19 cellular contexts compared by ENCODE assay signal in the genomic region with DNA sequence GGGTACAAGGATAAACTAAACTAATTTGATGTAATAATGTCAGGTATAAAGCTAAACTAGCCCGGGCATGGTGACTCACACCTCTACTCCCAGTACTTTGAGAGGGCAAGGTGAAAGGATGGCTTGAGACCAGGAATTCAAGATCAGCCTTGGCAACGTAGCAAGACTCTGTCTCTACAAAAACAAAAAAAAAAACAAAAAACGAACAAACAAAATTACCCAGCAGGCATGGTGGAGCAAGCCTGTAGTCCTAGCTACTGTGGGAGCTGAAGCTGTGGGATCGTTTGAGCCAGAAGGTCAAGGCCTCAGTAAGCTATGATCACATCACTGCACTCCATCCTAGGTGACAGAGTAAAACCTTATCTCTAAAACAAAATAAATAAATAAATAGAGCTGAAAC.
"Had no signal": no experiment of that assay in that cellular context is flagged by ENCODE, and none has a peak within 500 bp of the region (broad histone marks: within the 10 kb centered on the region; RNA-seq: fewer than 3 reads in every experiment).

No MANE protein-coding gene starts in this region.

- H3K36me3 Mint-ChIP-seq: activated naive CD4-positive, alpha-beta T cell treated with anti-CD3 and anti-CD28 coated beads, Interleukin-2, amount 50 U/mL, for 72 hours; natural killer cell treated with Interleukin-12 subunit alpha and Interleukin-12 subunit beta and Interleukin-15 and Interleukin-18, amount 100 ng/mL, for 72 hours had no signal

- H3K9me3 Mint-ChIP-seq: activated CD4-positive, alpha-beta T cell treated with anti-CD3 and anti-CD28 coated beads, Interleukin-2, amount 10 ng/mL, durations not matched to agents 24 days and 14 days; natural killer cell treated with Interleukin-12 subunit alpha and Interleukin-12 subunit beta and Interleukin-15 and Interleukin-18, amount 100 ng/mL, for 72 hours; T-helper 2 cell treated with Interferon-gamma antibody and Interleukin-4, amounts not matched to agents 5 μg/mL and 100 μg/mL, for 36 hours had no signal

- H3K27me3 Mint-ChIP-seq: activated B cell treated with CpG ODN at 0.5 μM for 24 hours; activated CD4-positive, alpha-beta T cell treated with anti-CD3 and anti-CD28 coated beads, Interleukin-2, amount 10 ng/mL, durations not matched to agents 24 days and 14 days; natural killer cell treated with Interleukin-12 subunit alpha and Interleukin-12 subunit beta and Interleukin-15 and Interleukin-18, amount 100 ng/mL, for 72 hours; stimulated activated naive CD8-positive, alpha-beta T cell treated with anti-CD3 and anti-CD28 coated beads, Interleukin-15, Interleukin-2, amounts not matched to agents 100 ng/mL and 50 ng/mL, for 24 hours had no signal

- H3K9me3 ChIP-seq: prostate gland, upper lobe of left lung had no signal

- DNase-seq: activated B cell treated with CpG ODN at 0.5 μM for 24 hours; activated CD4-positive, alpha-beta T cell treated with anti-CD3 and anti-CD28 coated beads, Interleukin-2, amount 10 ng/mL, durations not matched to agents 24 days and 14 days; activated CD8-positive, alpha-beta memory T cell treated with anti-CD3 and anti-CD28 coated beads, Interleukin-2, amount 50 U/mL, for 4 hours; activated CD8-positive, alpha-beta T cell treated with anti-CD3 and anti-CD28 coated beads, Interleukin-2, amount 10 ng/mL, durations not matched to agents 7 days and 5 days; activated gamma-delta T cell; activated T-cell treated with anti-CD3 and anti-CD28 coated beads, Interleukin-2, amount 50 U/mL, for 72 hours; amygdala; brain microvascular endothelial cell; kidney; occipital lobe; SW 1271; upper lobe of left lung had no signal

- H3K36me3 ChIP-seq: brain microvascular endothelial cell, prostate gland, suprapubic skin, upper lobe of left lung had no signal

- H3K27ac Mint-ChIP-seq: activated B cell treated with CpG ODN at 0.5 μM for 24 hours; activated CD4-positive, alpha-beta T cell treated with anti-CD3 and anti-CD28 coated beads, Interleukin-2, amount 10 ng/mL, durations not matched to agents 24 days and 14 days; activated CD8-positive, alpha-beta T cell treated with anti-CD3 and anti-CD28 coated beads, Interleukin-2, amount 10 ng/mL, durations not matched to agents 7 days and 5 days; activated naive CD4-positive, alpha-beta T cell treated with anti-CD3 and anti-CD28 coated beads, Interleukin-2, amount 50 U/mL, for 72 hours; activated T-cell treated with anti-CD3 and anti-CD28 coated beads, Interleukin-2, amount 50 U/mL, for 72 hours; natural killer cell treated with Interleukin-12 subunit alpha and Interleukin-12 subunit beta and Interleukin-15 and Interleukin-18, amount 100 ng/mL, for 72 hours; stimulated activated naive CD8-positive, alpha-beta T cell treated with anti-CD3 and anti-CD28 coated beads, Interleukin-15, Interleukin-2, amounts not matched to agents 100 ng/mL and 50 ng/mL, for 24 hours; T-helper 2 cell treated with Interferon-gamma antibody and Interleukin-4, amounts not matched to agents 5 μg/mL and 100 μg/mL, for 36 hours had no signal

- ATAC-seq: activated CD8-positive, alpha-beta T cell treated with anti-CD3 and anti-CD28 coated beads, Interleukin-2, amount 10 ng/mL, durations not matched to agents 7 days and 5 days; activated naive CD4-positive, alpha-beta T cell treated with anti-CD3 and anti-CD28 coated beads, Interleukin-2, amount 50 U/mL, for 72 hours; activated T-cell treated with anti-CD3 and anti-CD28 coated beads, Interleukin-2, amount 50 U/mL, for 72 hours; natural killer cell treated with Interleukin-12 subunit alpha and Interleukin-12 subunit beta and Interleukin-15 and Interleukin-18, amount 100 ng/mL, for 72 hours; sciatic nerve had no signal

- H3K4me1 Mint-ChIP-seq: activated B cell treated with CpG ODN at 0.5 μM for 24 hours; activated CD4-positive, alpha-beta T cell treated with anti-CD3 and anti-CD28 coated beads, Interleukin-2, amount 10 ng/mL, durations not matched to agents 24 days and 14 days had no signal

- H3K4me1 ChIP-seq: prostate gland, suprapubic skin, upper lobe of left lung had no signal

- H3K27ac ChIP-seq: brain microvascular endothelial cell, prostate gland, suprapubic skin, upper lobe of left lung had no signal

- H3K27me3 ChIP-seq: brain microvascular endothelial cell, suprapubic skin, upper lobe of left lung had no signal

- H3K4me3 Mint-ChIP-seq: activated B cell treated with CpG ODN at 0.5 μM for 24 hours; activated CD4-positive, alpha-beta T cell treated with anti-CD3 and anti-CD28 coated beads, Interleukin-2, amount 10 ng/mL, durations not matched to agents 24 days and 14 days; activated CD8-positive, alpha-beta T cell treated with anti-CD3 and anti-CD28 coated beads, Interleukin-2, amount 10 ng/mL, durations not matched to agents 7 days and 5 days; activated T-cell treated with anti-CD3 and anti-CD28 coated beads, Interleukin-2, amount 50 U/mL, for 72 hours; natural killer cell treated with Interleukin-12 subunit alpha and Interleukin-12 subunit beta and Interleukin-15 and Interleukin-18, amount 100 ng/mL, for 72 hours; stimulated activated naive CD8-positive, alpha-beta T cell treated with anti-CD3 and anti-CD28 coated beads, Interleukin-15, Interleukin-2, amounts not matched to agents 100 ng/mL and 50 ng/mL, for 24 hours; T-helper 2 cell treated with Interferon-gamma antibody and Interleukin-4, amounts not matched to agents 5 μg/mL and 100 μg/mL, for 36 hours had no signal

- FAIRE-seq: kidney had no signal

- H3K4me3 ChIP-seq: prostate gland, suprapubic skin, upper lobe of left lung had no signal
